Comparison of ENCODE assay signal across 11 cellular contexts in the genomic region with DNA sequence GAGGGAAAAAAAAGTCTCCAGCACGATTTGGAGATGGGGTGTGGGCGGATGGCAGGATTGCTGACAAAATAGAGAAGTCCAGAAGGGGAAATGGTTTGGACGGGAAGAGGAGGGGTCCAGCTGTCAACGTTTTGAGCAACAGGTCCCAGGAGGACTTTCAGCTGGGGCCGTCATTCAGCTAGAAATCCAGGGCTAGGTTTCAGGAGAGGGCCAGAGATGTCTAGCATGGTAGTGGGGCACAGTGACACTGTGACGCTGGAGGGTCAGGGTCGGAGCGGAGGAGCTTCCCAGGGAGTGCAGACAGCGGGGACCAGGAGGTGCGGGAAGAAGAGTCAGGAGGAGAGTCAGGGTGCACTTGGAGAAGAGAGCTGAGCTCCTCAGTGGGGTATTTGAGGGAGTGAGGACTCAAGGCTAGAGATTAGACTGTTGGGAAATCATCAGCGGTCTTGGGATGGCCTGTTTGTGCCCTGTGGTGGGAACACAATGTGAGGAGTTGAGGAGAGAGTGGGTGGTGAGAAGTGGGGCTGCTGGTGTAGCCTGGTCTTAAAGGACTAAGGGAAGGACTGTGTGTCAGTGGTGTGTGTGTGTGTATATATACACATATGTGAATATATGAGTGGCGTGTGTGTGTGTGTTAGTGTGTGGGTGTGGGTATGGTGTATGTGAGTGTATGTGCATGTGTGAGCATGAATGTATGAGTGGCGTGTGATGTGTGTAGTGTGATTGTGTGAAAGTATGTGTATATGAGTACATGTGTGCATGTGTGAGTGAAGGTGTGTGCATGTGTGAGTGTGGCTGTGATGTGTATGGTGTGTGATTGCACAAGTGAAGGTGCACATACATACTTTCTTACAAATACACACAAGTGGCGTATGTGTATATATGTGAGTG. TPM values are rescaled to one million over a fixed set of nuclear protein-coding genes. Genes with fewer than 3 reads are reported as not detected.
A peak's percentile ranks its signal among the peaks of the same experiment; 100 is the strongest.
DNase-seq lines count a peak whose midpoint lies in the region; ATAC-seq and TF ChIP-seq lines count a peak whose summit lies in the region.
"Had no signal": no experiment of that assay in that cellular context is flagged by ENCODE, and none has a peak within 500 bp of the region (broad histone marks: within the 10 kb centered on the region; RNA-seq: fewer than 3 reads in every experiment).

No MANE protein-coding gene starts in this region.

- TF ChIP-seq CTCF in brain microvascular endothelial cell (IDR thresholded peaks at IDR 0.05; ENCODE audit: low read depth, low read length, missing control alignments) (no peak), left lung (IDR thresholded peaks at IDR 0.05) (no peak), thoracic aorta (IDR thresholded peaks at IDR 0.05) (no peak)

- H3K4me3 ChIP-seq in brain microvascular endothelial cell (ENCODE audit: low read depth, low read length) (peak overlapping the region; percentile 93), left lung (peak overlapping the region; percentile 10 to 98), thoracic aorta (peak overlapping the region; percentile 100)

- H3K36me3 ChIP-seq in brain microvascular endothelial cell (replicated peaks) (peaks cover 81% of the 10 kb centered on the region), left lung (peaks cover 0 to 54% of the 10 kb centered on the region in 2 donors), thoracic aorta (peaks cover 17% of the 10 kb centered on the region)

- DNase-seq in KBM-7 (peak; percentile 64), brain microvascular endothelial cell (no peak), left lung (peak in 1 of 2 donors; percentile 51), thoracic aorta (ENCODE audit: low spot score) (no peak), G401 (ENCODE audit: low spot score) (no peak), NCI-H146 (lab: John Stamatoyannopoulos, UW) (no peak), NCI-H345 (lab: John Stamatoyannopoulos, UW) (no peak)
- DNase-seq in stimulated activated CD8-positive, alpha-beta memory T cell treated with anti-CD3 and anti-CD28 coated beads, Interleukin-4, amount 100 ng/mL, for 48 hours: no peak
- DNase-seq: NCI-H1694; stimulated activated CD4-positive, alpha-beta T cell treated with anti-CD3 and anti-CD28 coated beads, Interleukin-4, amount 100 ng/mL, for 24 hours had no signal

- intact Hi-C loops in left lung (cut with DNase I): no loop called here

- H3K4me1 ChIP-seq in left lung (peaks cover 15 to 79% of the 10 kb centered on the region in 2 donors), thoracic aorta (ENCODE audit: control insufficient read depth in 1 of 2, low read depth in 2 of 2) (peaks cover 38 to 75% of the 10 kb centered on the region in 2 donors)

- in situ Hi-C loops in KBM-7 (cut with MboI; ENCODE audit: low pct_unique_long_range_greater_than_20kb, low sequenced_read_pairs): no loop called here
- in situ Hi-C loops in brain microvascular endothelial cell (cut with HindIII; ENCODE audit: low pct_ligation_motif_present, low sequenced_read_pairs): no loop called here
- in situ Hi-C loops in G401 (cut with HindIII; ENCODE audit: low sequenced_read_pairs): no loop called here

- H3K27ac ChIP-seq in brain microvascular endothelial cell: peak overlapping the region; percentile 14
- peak overlapping the region; percentile 57 to 97 for H3K27ac ChIP-seq in left lung
- H3K27ac ChIP-seq in thoracic aorta: peak overlapping the region; percentile 100

- no peak for ATAC-seq in left lung
- ATAC-seq in thoracic aorta (ENCODE audit: insufficient number of reproducible peaks, low FRiP score, low read depth): no peak

- H3K9me3 ChIP-seq in left lung: no peaks in the 10 kb centered on the region
- no peaks in the 10 kb centered on the region for H3K9me3 ChIP-seq in thoracic aorta

- H3K27me3 ChIP-seq in brain microvascular endothelial cell (replicated peaks) (no peaks in the 10 kb centered on the region), left lung (no peaks in the 10 kb centered on the region), thoracic aorta (replicated peaks; ENCODE audit: insufficient read depth) (no peaks in the 10 kb centered on the region)

RNA-seq across cellular contexts. Expression of a gene that starts 3.8 kb away (rescaled TPM):
- total RNA-seq in left lung (100 to 1,000 TPM; 180 to 307 TPM), thoracic aorta (100 to 1,000 TPM; 234 to 287 TPM)
- 25.0 and 33.5 TPM in 2 replicates for total RNA-seq in G401 (2014; rRNA removed; shearing (Covaris generic))

RNA-seq across cellular contexts. Expression of a gene that starts 22.5 kb away (rescaled TPM):
- 1 to 10 TPM in 1 of 2 donors, under 1 TPM in 1; 0.60 to 1.6 TPM for total RNA-seq in left lung
- total RNA-seq in thoracic aorta: 1 to 10 TPM; 2.3 to 3.3 TPM
- 0.06 and 0.31 TPM in 2 replicates for total RNA-seq in G401 (2014; rRNA removed; shearing (Covaris generic))
- total RNA-seq: SK-MEL-5 had no signal

RNA-seq across cellular contexts. Expression of a gene that starts 23.7 kb away (rescaled TPM):
- 10 to 100 TPM; 11.6 to 16.1 TPM for total RNA-seq in left lung
- under 1 TPM; 0.41 to 0.49 TPM for total RNA-seq in thoracic aorta
- total RNA-seq in G401 (2014; rRNA removed; shearing (Covaris generic)): not detected in 2 replicates
- total RNA-seq: SK-MEL-5 had no signal

RNA-seq across cellular contexts. Expression of a gene that starts 58.3 kb away (rescaled TPM):
- total RNA-seq in left lung (not detected), thoracic aorta (1 to 10 TPM in 1 of 2 donors, not detected in 1; 8.5 TPM)
- not detected in 2 replicates for total RNA-seq in G401 (2014; rRNA removed; shearing (Covaris generic))
- total RNA-seq: SK-MEL-5 had no signal

Comparison
In these comparisons a context has a peak if more than half of its experiments do, and no peak if none do; other contexts are left out.
1. H3K27ac ChIP-seq: peak in every context shown above with its lines; median percentile 100 in thoracic aorta; 77 in left lung; 14 in brain microvascular endothelial cell.
2. RNA of a gene that starts 23.7 kb away (total RNA-seq): 11.6 to 16.1 TPM in left lung; 0.41 to 0.49 TPM in thoracic aorta and not detected in G401; every median in the first group is over 4 times any median in the second.
3. Peak in every context shown above with its lines, with median percentiles within 50 percentile points of each other: H3K4me3 ChIP-seq.